In the genomic region with DNA sequence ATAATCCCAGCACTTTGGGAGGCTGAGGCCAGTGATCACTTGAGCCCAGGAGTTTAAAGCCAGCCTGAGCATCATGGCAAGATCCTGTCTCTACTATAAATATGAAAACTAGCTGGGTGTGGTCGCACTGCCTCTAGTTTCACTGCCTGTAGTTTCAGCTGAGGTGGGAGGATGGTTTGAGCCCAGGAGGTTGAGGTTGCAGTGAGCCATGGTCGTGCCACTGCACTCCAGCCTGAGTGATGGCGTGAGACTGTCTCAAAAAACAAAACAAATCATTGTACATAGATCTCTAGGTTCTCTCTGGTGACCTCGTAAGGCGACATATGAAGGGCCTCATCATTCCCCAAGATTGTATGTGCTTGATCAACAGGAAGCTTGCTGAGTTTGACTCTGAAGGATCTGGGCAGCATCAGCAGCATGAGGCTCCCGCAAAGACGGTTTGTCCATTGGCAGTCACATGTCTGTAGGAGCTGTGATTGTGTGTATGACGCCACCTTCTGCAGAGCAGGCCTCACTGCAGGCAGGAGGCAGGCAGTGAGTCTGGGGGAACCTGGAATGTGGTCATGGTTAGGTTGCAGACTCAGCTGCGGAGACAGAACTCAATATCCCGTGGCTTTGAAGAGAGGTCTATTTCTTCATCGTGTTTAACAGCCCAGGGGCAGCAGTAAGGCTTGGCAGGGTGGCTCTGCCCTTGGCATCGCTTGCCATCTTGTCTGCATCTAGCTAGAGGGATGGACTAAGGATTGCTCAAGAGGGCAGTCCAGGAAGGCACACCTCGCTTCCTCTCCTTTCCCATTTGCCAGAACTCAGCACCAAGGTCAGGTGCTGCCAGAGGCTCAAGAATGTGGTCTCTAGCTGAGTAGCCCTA, we compare ENCODE assay signal across 8 cellular contexts. TPM values are rescaled to one million over a fixed set of nuclear protein-coding genes. Genes with fewer than 3 reads are reported as not detected.
DNase-seq lines count a peak whose midpoint lies in the region; ATAC-seq and TF ChIP-seq lines count a peak whose summit lies in the region.

No MANE protein-coding gene starts in this region.

- H3K79me2 ChIP-seq in OCI-LY7 (ENCODE audit: insufficient read depth, low read depth, low read length), result no peaks in the 10 kb centered on the region

- no peaks in the 10 kb centered on the region for H3K9me2 ChIP-seq in OCI-LY7 (ENCODE audit: insufficient read depth, low read length)

- intact Hi-C loops in OCI-LY7 (cut with micrococcal nuclease; ENCODE audit: unreplicated experiment), result no loop called here

- no peaks in the 10 kb centered on the region for H3K4me1 ChIP-seq in OCI-LY7 (ENCODE audit: insufficient read depth, low read length, poor library complexity, severe bottlenecking)

- no peak for ATAC-seq in GM18498 (IDR thresholded peaks at IDR 0.05; ENCODE audit: unreplicated experiment)

- peaks cover 8% of the 10 kb centered on the region for H3K36me3 ChIP-seq in BJ (ENCODE audit: control insufficient read depth, insufficient read depth, low read length)
- peaks cover 64% of the 10 kb centered on the region for H3K36me3 ChIP-seq in OCI-LY7 (ENCODE audit: insufficient read depth, low read length)

- H4K20me1 ChIP-seq in OCI-LY7 (ENCODE audit: insufficient read depth, low read length), result no peaks in the 10 kb centered on the region

- no peaks in the 10 kb centered on the region for H3K9me3 ChIP-seq in OCI-LY7 (ENCODE audit: low read length)

- BruUV-seq in OCI-LY7 (replicated peaks; lab: Mats Ljungman, UMichigan), result no TSS peak

- no peaks in the 10 kb centered on the region for H3K27me3 ChIP-seq in BJ (ENCODE audit: control insufficient read depth, insufficient read depth, low read length)

- H3K27ac ChIP-seq in OCI-LY7 (ENCODE audit: low read depth, low read length, poor library complexity, severe bottlenecking) (no peak overlapping the region), coronary artery (peak overlapping the region in 1 of 2 donors; percentile 21)

- no peak overlapping the region for H3K4me2 ChIP-seq in OCI-LY7 (ENCODE audit: low read length)

- H3K4me3 ChIP-seq in BJ (ENCODE audit: low read depth, low read length) (no peak overlapping the region), OCI-LY7 (ENCODE audit: low read depth, low read length, poor library complexity, severe bottlenecking) (no peak overlapping the region), coronary artery (no peak overlapping the region)

- TF ChIP-seq CTCF in BJ (IDR thresholded peaks at IDR 0.05; ENCODE audit: insufficient read depth, low read depth, low read length) (peak; percentile 67), GM12874 (IDR thresholded peaks at IDR 0.05; ENCODE audit: insufficient read depth, low read depth, low read length) (peak; percentile 44; the same call in 1 of the 2 replicates), OCI-LY7 (conservative IDR thresholded peaks at IDR 0.05; ENCODE audit: low read length) (peak; percentile 57), coronary artery (IDR thresholded peaks at IDR 0.05) (peak; percentile 28)

- CTCF ChIA-PET in BJ (lab: Yijun Ruan, JAX) (interaction anchor here (0.5 to 3.1 kb wide), 13 partner anchors 10 to 329 kb away, joined by 3 to 12 read pairs (median 3); no protein-coding TSS in a partner anchor), OCI-LY7 (lab: Charles Lee; ENCODE audit: unreplicated experiment) (no interaction called here)

- H2AFZ ChIP-seq in OCI-LY7 (ENCODE audit: low read length), result no peak overlapping the region

- DNase-seq in BJ (ENCODE audit: low read depth) (no peak), OCI-LY7 (ENCODE audit: low spot score) (peak; percentile 24), coronary artery (ENCODE audit: low spot score) (no peak), midbrain (lab: John Stamatoyannopoulos, UW) (peak; percentile 24), DMS153 treated with DMSO at 0.1 percent for 48 hours (lab: John Stamatoyannopoulos, UW; ENCODE audit: unreplicated experiment) (no peak), GOT3 (lab: John Stamatoyannopoulos, UW) (no peak)

- POLR2A ChIA-PET in BJ (lab: Charles Lee), result no interaction called here
- POLR2A ChIA-PET in OCI-LY7 (lab: Charles Lee), result no interaction called here

RNA-seq across cellular contexts. Expression of gene ATP5PO, which starts 13.9 kb away (rescaled TPM):
- polyA plus RNA-seq in BJ (2011; rRNA removed), result 177 and 262 TPM in 2 replicates
- 21.0 and 33.0 TPM in 2 replicates for polyA minus RNA-seq in BJ (2011; rRNA and poly(A)+ RNA removed)
- total RNA-seq in OCI-LY7 (2014; rRNA removed; shearing (Covaris generic)), result 180 and 210 TPM in 2 replicates
- 206 and 227 TPM in 2 replicates for total RNA-seq in OCI-LY7 (2022)

Comparison
In these comparisons a context has a peak if more than half of its experiments do, and no peak if none do; other contexts are left out.
1. DNase-seq: peak in OCI-LY7 (single experiment) and midbrain (single experiment); none in BJ (single experiment), coronary artery (single experiment), DMS153 treated with DMSO at 0.1 percent for 48 hours (single experiment) and GOT3 (single experiment).
2. Peak in every context shown above with its lines, with median percentiles within 50 percentile points of each other: CTCF ChIP-seq.